In genomic region chr22:40534379-40535188, GRCh38 we compare ENCODE assay signal across 1 cellular context.
TF ChIP-seq lines count a peak whose summit lies in the region.

No MANE protein-coding gene starts in this region.

TF ChIP-seq in HEK293, 187 proteins besides CTCF, POLR2A, EP300 and RAD21 (continued from another document):
- TF ChIP-seq ZBTB10 (tag by site-specific recombination; IDR thresholded peaks at IDR 0.05) (no peak), OSR2 (tag by site-specific recombination; IDR thresholded peaks at IDR 0.05) (peak; percentile 35; the same call in 1 of the 2 replicates), TSHZ1 (tag by site-specific recombination; IDR thresholded peaks at IDR 0.05; ENCODE audit: borderline replicate concordance) (no peak), BCL11A (tag by site-specific recombination; IDR thresholded peaks at IDR 0.05; ENCODE audit: low read depth) (0 out of 2 replicates have a peak, but pooled peaks have one; percentile 4), YY1 (tag by site-specific recombination; IDR thresholded peaks at IDR 0.05) (no peak), ZNF843 (tag by site-specific recombination; IDR thresholded peaks at IDR 0.05) (no peak), PRDM4 (tag by site-specific recombination; IDR thresholded peaks at IDR 0.05) (no peak), ZNF521 (tag by site-specific recombination; IDR thresholded peaks at IDR 0.05) (no peak), ZNF416 (tag by site-specific recombination; IDR thresholded peaks at IDR 0.05) (no peak), ZBTB26 (tag by site-specific recombination; optimal IDR thresholded peaks at IDR 0.05) (no peak), ZNF175 (tag by site-specific recombination; IDR thresholded peaks at IDR 0.05) (no peak), ZNF707 (tag by site-specific recombination; IDR thresholded peaks at IDR 0.05) (no peak), ZNF692 (tag by site-specific recombination; IDR thresholded peaks at IDR 0.05) (no peak), ZNF626 (tag by site-specific recombination; IDR thresholded peaks at IDR 0.05) (no peak), ZNF341 (tag by site-specific recombination; IDR thresholded peaks at IDR 0.05; ENCODE audit: low read depth) (peak; percentile 14; the same call in 1 of the 2 replicates), ZBTB48 (tag by site-specific recombination; IDR thresholded peaks at IDR 0.05) (no peak), ZSCAN4 (tag by site-specific recombination; IDR thresholded peaks at IDR 0.05) (no peak), ZNF629 (tag by site-specific recombination; IDR thresholded peaks at IDR 0.05) (0 out of 2 replicates have a peak, but pooled peaks have one; percentile 26), ZSCAN23 (tag by site-specific recombination; IDR thresholded peaks at IDR 0.05) (no peak), ZNF248 (tag by site-specific recombination; IDR thresholded peaks at IDR 0.05) (no peak), ZNF366 (tag by site-specific recombination; conservative IDR thresholded peaks at IDR 0.05) (0 out of 2 replicates have a peak, but pooled peaks have one; percentile 10), ZNF449 (tag by site-specific recombination; IDR thresholded peaks at IDR 0.05) (no peak), ZNF202 (tag by site-specific recombination; IDR thresholded peaks at IDR 0.05; ENCODE audit: borderline replicate concordance) (no peak)
